Comparison of ENCODE assay signal across 1 cellular context in the genomic region with DNA sequence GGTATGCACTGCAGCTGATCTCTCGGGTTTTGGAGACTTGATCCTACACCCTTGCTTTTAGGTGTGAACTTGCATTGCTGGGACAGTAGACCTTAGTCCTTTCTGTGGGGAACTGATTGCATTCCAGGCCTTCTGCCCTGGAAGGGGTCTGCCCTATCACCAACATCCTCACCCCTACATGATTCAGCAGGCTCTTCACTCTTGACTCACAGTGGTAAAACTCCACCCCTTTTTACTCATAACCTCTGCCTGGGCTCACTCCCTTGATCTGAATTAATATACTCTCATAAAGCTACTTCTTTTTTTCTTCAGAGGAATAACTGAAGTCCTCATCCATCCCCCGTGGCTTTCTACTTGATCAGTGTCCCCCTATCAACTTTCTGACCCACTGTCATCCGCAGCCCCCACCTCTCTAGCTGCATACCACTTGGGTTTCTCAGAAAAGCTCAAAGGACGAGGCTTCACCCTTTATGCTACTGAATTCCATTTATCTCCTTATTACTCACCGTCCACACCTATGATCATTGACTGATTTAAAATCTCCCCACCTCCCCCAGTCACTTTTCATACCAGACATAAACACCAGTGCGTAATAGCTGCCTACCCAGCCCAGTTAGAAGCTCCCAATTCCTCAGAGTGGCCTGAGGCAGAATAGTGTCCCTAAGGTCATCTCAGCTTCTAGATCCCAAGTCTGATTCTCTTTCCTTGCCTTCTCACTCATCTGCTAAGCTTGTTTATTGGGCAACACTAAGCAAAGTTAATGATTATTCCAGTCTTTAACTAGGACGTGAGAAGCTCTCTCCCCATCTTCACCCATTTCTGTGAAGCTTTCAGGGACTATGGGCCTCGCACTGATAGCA.
A peak's percentile ranks its signal among the peaks of the same experiment; 100 is the strongest.
TF ChIP-seq lines count a peak whose summit lies in the region.

No MANE protein-coding gene starts in this region.

TF ChIP-seq in K562, 482 proteins besides CTCF, POLR2A, EP300 and RAD21:
- TF ChIP-seq HNRNPUL1 (IDR thresholded peaks at IDR 0.05; ENCODE audit: low read length) (no peak), CBFA2T2 (conservative IDR thresholded peaks at IDR 0.05) (no peak), FOSL1 (tag; conservative IDR thresholded peaks at IDR 0.05) (peak; percentile 73), CSDE1 (IDR thresholded peaks at IDR 0.05) (no peak), ZC3H8 (IDR thresholded peaks at IDR 0.05) (no peak), ZNF232 (CRISPR knock-in tag; IDR thresholded peaks at IDR 0.05) (no peak), CBX3 (IDR thresholded peaks at IDR 0.05; ENCODE audit: borderline replicate concordance in 1 of 2, low read length in 2 of 2) (no peak), CBFA2T3 (IDR thresholded peaks at IDR 0.05) (peak; percentile 15; the same call in 1 of the 2 replicates), ZNF695 (CRISPR knock-in tag; IDR thresholded peaks at IDR 0.05) (no peak), NFRKB (IDR thresholded peaks at IDR 0.05; ENCODE audit: low read depth) (no peak), MAFG (tag; conservative IDR thresholded peaks at IDR 0.05) (peak; percentile 40; the same call in 1 of the 2 replicates), PPARD (CRISPR knock-in tag; IDR thresholded peaks at IDR 0.05) (no peak), SNRNP70 (optimal IDR thresholded peaks at IDR 0.05; ENCODE audit: low read depth, low read length) (no peak), TEAD1 (CRISPR knock-in tag; IDR thresholded peaks at IDR 0.05) (no peak), NFE2 (IDR thresholded peaks at IDR 0.05; ENCODE audit: low read depth) (peak; percentile 60), ZNF431 (CRISPR knock-in tag; IDR thresholded peaks at IDR 0.05) (no peak), SETDB1 (IDR thresholded peaks at IDR 0.05; ENCODE audit: low read length) (no peak), ZNF408 (CRISPR knock-in tag; IDR thresholded peaks at IDR 0.05; ENCODE audit: low read depth) (no peak), NR3C1 (CRISPR knock-in tag; IDR thresholded peaks at IDR 0.05) (no peak), SREBF2 (CRISPR knock-in tag; IDR thresholded peaks at IDR 0.05) (no peak), MYNN (IDR thresholded peaks at IDR 0.05) (no peak), MYNN (CRISPR knock-in tag; IDR thresholded peaks at IDR 0.05) (no peak), FOXP1 (CRISPR knock-in tag; IDR thresholded peaks at IDR 0.05) (no peak), CREM (IDR thresholded peaks at IDR 0.05; ENCODE audit: low read depth) (no peak), LCOR (CRISPR knock-in tag; IDR thresholded peaks at IDR 0.05) (no peak), TOE1 (IDR thresholded peaks at IDR 0.05; ENCODE audit: borderline replicate concordance) (no peak), TOE1 (CRISPR knock-in tag; IDR thresholded peaks at IDR 0.05; ENCODE audit: borderline replicate concordance, low read depth) (no peak), ZBTB7A (IDR thresholded peaks at IDR 0.05; ENCODE audit: borderline replicate concordance, control insufficient read depth, low read depth, low read length) (no peak), CBX1 (IDR thresholded peaks at IDR 0.05; ENCODE audit: low read depth) (no peak), COPS2 (conservative IDR thresholded peaks at IDR 0.05) (no peak), SLC30A9 (CRISPR knock-in tag; IDR thresholded peaks at IDR 0.05) (no peak), ADNP (tag; IDR thresholded peaks at IDR 0.05) (no peak), CBFB (CRISPR knock-in tag; IDR thresholded peaks at IDR 0.05) (no peak), ZKSCAN1 (IDR thresholded peaks at IDR 0.05; ENCODE audit: low read depth, low read length) (no peak), TEAD4 (IDR thresholded peaks at IDR 0.05; ENCODE audit: low read length) (peak; percentile 34), TEAD4 (CRISPR knock-in tag; IDR thresholded peaks at IDR 0.05; ENCODE audit: borderline replicate concordance) (no peak), ZNF444 (CRISPR knock-in tag; IDR thresholded peaks at IDR 0.05) (no peak), NELFE (IDR thresholded peaks at IDR 0.05; ENCODE audit: insufficient read depth, insufficient read length) (no peak), KLF16 (IDR thresholded peaks at IDR 0.05) (no peak), RBFOX2 (IDR thresholded peaks at IDR 0.05; ENCODE audit: low read depth, low read length) (no peak), MTA2 (IDR thresholded peaks at IDR 0.05; ENCODE audit: low read depth) (no peak), PYGO2 (tag; IDR thresholded peaks at IDR 0.05) (no peak), C11orf30 (IDR thresholded peaks at IDR 0.05; ENCODE audit: low read depth) (peak; percentile 20; the same call in 1 of the 2 replicates), SIRT6 (IDR thresholded peaks at IDR 0.05; ENCODE audit: low read depth, low read length) (no peak), ZNF121 (CRISPR knock-in tag; conservative IDR thresholded peaks at IDR 0.05) (no peak)
- TF ChIP-seq, protein P1, sequence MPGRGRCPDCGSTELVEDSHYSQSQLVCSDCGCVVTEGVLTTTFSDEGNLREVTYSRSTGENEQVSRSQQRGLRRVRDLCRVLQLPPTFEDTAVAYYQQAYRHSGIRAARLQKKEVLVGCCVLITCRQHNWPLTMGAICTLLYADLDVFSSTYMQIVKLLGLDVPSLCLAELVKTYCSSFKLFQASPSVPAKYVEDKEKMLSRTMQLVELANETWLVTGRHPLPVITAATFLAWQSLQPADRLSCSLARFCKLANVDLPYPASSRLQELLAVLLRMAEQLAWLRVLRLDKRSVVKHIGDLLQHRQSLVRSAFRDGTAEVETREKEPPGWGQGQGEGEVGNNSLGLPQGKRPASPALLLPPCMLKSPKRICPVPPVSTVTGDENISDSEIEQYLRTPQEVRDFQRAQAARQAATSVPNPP (IDR thresholded peaks at IDR 0.05; ENCODE audit: borderline replicate concordance, insufficient read depth, insufficient read length) = no peak
- TF ChIP-seq, protein P2, sequence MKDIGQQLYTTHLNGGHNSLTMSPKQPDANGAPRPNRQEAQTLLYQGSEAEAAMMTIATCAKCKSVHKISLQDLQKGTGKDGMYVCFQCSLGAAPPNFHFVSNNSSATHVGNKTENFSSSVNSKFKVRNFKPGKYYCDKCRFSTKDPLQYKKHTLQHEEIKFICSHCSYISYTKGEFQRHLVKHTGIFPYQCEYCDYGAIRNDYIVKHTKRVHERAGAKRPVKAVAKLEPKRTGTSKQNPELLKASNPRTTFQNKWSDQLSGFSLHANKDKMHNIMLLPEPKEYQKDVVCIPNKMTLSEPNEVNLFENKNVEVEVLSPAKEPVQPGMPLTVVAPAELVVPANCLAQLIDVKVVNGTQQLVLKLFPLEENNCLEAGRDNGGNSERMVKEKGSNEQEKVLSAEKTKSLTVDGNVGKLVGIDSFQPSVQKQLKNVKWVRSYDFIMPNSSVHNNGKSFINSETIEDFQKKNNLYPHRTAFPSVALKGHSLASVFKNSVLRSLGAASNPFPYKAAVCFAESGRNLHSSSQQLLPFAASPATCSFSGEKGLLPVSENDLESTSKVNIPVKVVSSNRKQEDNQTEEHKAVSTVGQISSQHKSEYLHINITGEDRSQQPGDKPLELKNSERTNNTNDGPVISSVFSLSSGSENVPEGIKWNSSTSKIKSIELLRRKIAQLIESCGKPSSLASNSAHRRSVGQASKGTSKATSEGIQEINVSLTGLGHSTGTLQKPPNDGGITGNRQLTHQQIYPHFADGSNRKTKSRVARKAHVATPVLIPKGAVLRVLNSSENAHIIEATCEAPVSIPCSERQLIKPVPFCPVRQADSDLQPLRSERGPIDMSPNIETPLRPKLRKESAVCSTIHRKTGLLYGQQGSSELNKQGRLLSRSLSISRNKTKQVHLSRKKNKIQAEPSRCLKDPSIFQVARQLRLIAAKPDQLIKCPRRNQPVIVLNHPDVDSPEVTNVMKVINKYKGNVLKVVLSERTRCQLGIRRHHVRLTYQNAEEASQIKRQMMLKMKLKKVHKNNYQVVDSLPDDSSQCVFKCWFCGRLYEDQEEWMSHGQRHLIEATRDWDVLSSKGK (CRISPR knock-in tag; IDR thresholded peaks at IDR 0.05) = no peak
- TF ChIP-seq, protein P3, sequence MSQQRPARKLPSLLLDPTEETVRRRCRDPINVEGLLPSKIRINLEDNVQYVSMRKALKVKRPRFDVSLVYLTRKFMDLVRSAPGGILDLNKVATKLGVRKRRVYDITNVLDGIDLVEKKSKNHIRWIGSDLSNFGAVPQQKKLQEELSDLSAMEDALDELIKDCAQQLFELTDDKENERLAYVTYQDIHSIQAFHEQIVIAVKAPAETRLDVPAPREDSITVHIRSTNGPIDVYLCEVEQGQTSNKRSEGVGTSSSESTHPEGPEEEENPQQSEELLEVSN (IDR thresholded peaks at IDR 0.05; ENCODE audit: borderline replicate concordance in 1 of 2, extremely low read depth in 1 of 2, insufficient read depth in 1 of 2, insufficient read length in 1 of 2, low read depth in 1 of 2, low read length in 1 of 2, poor library complexity in 1 of 2, severe bottlenecking in 1 of 2) = no peak
TF ChIP-seq in K562: peak in this region for 6.
